Comparison of ENCODE assay signal across 8 cellular contexts in the genomic region with DNA sequence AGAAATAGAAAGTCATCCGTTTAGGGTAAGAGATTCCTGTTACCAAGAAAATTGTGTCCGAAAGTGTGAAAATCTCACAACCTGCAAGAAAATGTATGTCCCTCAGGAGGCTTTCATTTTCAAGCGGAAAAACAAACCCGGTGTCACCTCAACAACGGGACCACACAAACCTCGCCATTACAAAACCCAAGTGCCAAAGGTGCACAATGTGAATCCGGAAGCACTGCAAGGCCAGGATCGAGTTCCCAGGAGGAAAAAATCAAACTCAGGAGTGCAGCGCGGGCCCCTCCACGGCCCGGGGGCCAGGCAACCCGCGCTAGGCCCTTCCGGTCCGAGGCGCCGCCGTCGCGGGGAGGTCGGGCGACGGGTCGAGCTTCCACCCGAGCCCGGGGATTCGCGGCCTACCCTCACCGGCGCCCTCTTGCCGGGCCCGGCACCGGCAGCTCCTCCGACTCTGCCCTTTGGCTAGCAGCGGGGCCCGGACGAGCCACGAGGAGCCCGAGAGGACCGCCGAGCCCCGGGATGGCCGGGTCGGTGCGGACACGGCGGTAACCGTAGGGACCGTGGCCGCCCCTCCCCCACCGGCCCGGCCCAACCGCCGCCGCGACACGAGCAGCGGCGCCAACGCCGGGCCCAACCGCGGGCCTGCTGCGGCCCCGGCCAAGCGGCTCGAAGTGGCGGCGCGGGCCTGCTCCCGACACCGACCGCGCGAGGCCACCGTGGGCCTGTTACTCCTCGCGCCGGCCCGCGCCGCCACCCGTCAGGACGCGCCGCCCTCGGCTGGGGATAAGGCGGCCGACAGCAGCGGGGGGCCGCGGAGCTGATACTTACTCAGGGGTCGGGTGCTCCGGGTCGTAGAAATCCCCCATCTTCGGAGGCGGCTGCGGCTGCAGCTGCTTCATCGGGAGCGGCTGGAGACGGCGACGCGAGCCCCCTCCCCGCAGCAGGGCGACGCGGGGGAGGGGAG.
DNase-seq lines count a peak whose midpoint lies in the region; ATAC-seq lines count a peak whose summit lies in the region.

No MANE protein-coding gene starts in this region.

- no peaks in the 10 kb centered on the region for H3K9me3 ChIP-seq in mucosa of rectum (ENCODE audit: control insufficient read depth in 2 of 2, low read length in 2 of 2)

- DNase-seq in DMS 273 (lab: John Stamatoyannopoulos, UW; ENCODE audit: unreplicated experiment) (peak; percentile 47), DMS 273 treated with DMSO at 0.1 percent for 48 hours (lab: John Stamatoyannopoulos, UW) (no peak), NCI-H510A (lab: John Stamatoyannopoulos, UW) (peak; percentile 5), activated T-cell treated with anti-CD3 and anti-CD28 coated beads for 24 hours (ENCODE audit: low read depth) (peak; percentile 40), epithelial cell of prostate (ENCODE audit: low read depth, low spot score) (no peak)
- peak; percentile 16 to 22 for DNase-seq in stimulated activated CD8-positive, alpha-beta memory T cell treated with anti-CD3 and anti-CD28 coated beads, Interleukin-4, amount 100 ng/mL, for 1 hour (ENCODE audit: low read depth in 2 of 2, low spot score in 1 of 2)

- H3K27ac ChIP-seq in epithelial cell of prostate: peak overlapping the region; percentile 85
- H3K27ac ChIP-seq in mucosa of rectum (ENCODE audit: low read depth in 2 of 2, low read length in 2 of 2): peak overlapping the region; percentile 92 to 95

- peak; percentile 30 for ATAC-seq in HG02798 (IDR thresholded peaks at IDR 0.05; ENCODE audit: poor library complexity, unreplicated experiment)

- H3K4me3 ChIP-seq in mucosa of rectum (ENCODE audit: low read length in 2 of 2): peak overlapping the region; percentile 91 to 93

- H3K4me1 ChIP-seq in mucosa of rectum (ENCODE audit: control insufficient read depth in 2 of 2, insufficient read depth in 2 of 2, low read length in 2 of 2): peaks cover 23 to 37% of the 10 kb centered on the region in 2 donors

- H3K27me3 ChIP-seq in mucosa of rectum (ENCODE audit: control insufficient read depth in 2 of 2, insufficient read depth in 2 of 2, low read length in 2 of 2): no peaks in the 10 kb centered on the region

- peak overlapping the region; percentile 77 to 84 for H3K9ac ChIP-seq in mucosa of rectum (ENCODE audit: low read depth in 1 of 2, low read length in 2 of 2)

- H3K36me3 ChIP-seq in mucosa of rectum (ENCODE audit: control insufficient read depth in 2 of 2, insufficient read depth in 2 of 2, low read length in 2 of 2): peaks cover 0 to 3% of the 10 kb centered on the region in 2 donors

Comparison
In these comparisons a context has a peak if more than half of its experiments do, and no peak if none do; other contexts are left out.
1. DNase-seq: peak in DMS 273 (single experiment), NCI-H510A (single experiment), activated T-cell treated with anti-CD3 and anti-CD28 coated beads for 24 hours (single experiment) and stimulated activated CD8-positive, alpha-beta memory T cell treated with anti-CD3 and anti-CD28 coated beads, Interleukin-4, amount 100 ng/mL, for 1 hour (2 of 2); none in DMS 273 treated with DMSO at 0.1 percent for 48 hours (single experiment) and epithelial cell of prostate (single experiment).